1 cellular context compared by ENCODE assay signal in genomic region chr16:14357328-14357727, GRCh38.
TF ChIP-seq lines count a peak whose summit lies in the region.

No MANE protein-coding gene starts in this region.

TF ChIP-seq in H1, 55 proteins besides CTCF, POLR2A, EP300 and RAD21:
- TF ChIP-seq CHD1 (IDR thresholded peaks at IDR 0.05; ENCODE audit: low read depth, low read length) (no peak), SP1 (IDR thresholded peaks at IDR 0.05; ENCODE audit: low read depth, low read length) (no peak), CBX5 (IDR thresholded peaks at IDR 0.05; ENCODE audit: low read depth, low read length) (no peak), SRF (IDR thresholded peaks at IDR 0.05; ENCODE audit: low read depth, low read length) (no peak), RNF2 (IDR thresholded peaks at IDR 0.05; ENCODE audit: borderline replicate concordance, low read depth, low read length, missing control alignments, poor library complexity, severe bottlenecking) (no peak), ASH2L (IDR thresholded peaks at IDR 0.05; ENCODE audit: low read length) (no peak), JUN (IDR thresholded peaks at IDR 0.05; ENCODE audit: low read depth, low read length) (no peak), MAFK (IDR thresholded peaks at IDR 0.05; ENCODE audit: low read depth, low read length) (no peak), SAP30 (IDR thresholded peaks at IDR 0.05; ENCODE audit: insufficient read depth, insufficient replicate concordance, low read length) (no peak), ATF3 (IDR thresholded peaks at IDR 0.05; ENCODE audit: insufficient read depth, low read depth, low read length) (no peak)
